Comparison of ENCODE assay signal across 12 cellular contexts in the genomic region with DNA sequence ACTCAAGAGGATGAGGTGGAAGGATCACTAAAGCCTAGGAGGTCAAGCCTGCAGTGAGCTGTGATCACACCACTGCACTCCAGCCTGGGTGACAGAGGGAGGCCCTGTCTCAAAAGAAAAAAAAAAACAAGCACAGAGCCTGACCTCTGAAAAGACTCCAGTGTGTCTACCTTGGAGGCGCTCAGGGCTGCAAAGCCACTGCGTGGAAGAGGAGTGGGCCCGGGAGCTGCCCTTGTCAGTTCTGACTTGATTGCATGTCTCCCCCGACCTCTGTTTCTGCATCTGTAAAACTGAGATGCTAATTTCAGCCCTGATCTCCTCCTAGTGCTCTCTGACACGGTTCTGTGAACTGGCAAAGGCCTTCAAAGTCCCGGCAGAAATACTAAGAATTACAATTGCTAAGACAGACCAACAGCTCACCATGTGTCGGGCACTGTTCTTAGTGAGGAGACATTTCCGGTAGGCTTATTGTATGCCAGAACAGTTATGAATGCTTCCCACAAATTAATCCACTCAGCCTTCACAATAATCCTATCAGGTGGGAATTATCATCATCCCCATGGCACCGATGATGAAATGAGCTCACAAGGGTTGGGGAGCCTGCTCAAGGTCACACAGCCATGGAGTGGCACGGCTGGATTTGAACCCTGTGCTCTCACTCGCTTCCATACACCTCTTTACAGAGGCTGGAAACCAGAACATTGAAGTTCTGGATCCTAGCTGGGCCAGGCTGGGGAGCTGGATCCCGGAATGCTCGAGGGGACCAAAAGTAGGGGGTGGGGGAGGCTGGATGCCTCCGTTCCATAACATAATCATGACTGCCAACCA. TPM values are rescaled to one million over a fixed set of nuclear protein-coding genes. Genes with fewer than 3 reads are reported as not detected.
DNase-seq lines count a peak whose midpoint lies in the region; ATAC-seq and TF ChIP-seq lines count a peak whose summit lies in the region.
"Had no signal": no experiment of that assay in that cellular context is flagged by ENCODE, and none has a peak within 500 bp of the region (broad histone marks: within the 10 kb centered on the region; RNA-seq: fewer than 3 reads in every experiment).

No MANE protein-coding gene starts in this region.

- H3K27me3 ChIP-seq in iPS-20b (ENCODE audit: insufficient read depth, low read length) (no peaks in the 10 kb centered on the region), skeletal muscle tissue (ENCODE audit: control insufficient read depth in 3 of 3, insufficient read depth in 3 of 3, low read length in 3 of 3) (no peaks in the 10 kb centered on the region)

- in situ Hi-C loops in G401 (cut with HindIII; ENCODE audit: low sequenced_read_pairs), result no loop called here

- POLR2A ChIA-PET in RWPE1 (lab: Yijun Ruan, JAX; ENCODE audit: low non-redundant PET), result no interaction called here

- H3K36me3 ChIP-seq in iPS-20b (ENCODE audit: insufficient read depth, low read depth, low read length), result peaks cover 10% of the 10 kb centered on the region; the same call in 1 of the 2 replicates
- peaks cover 0 to 3% (median 3%) of the 10 kb centered on the region in 3 donors for H3K36me3 ChIP-seq in skeletal muscle tissue (ENCODE audit: control insufficient read depth in 3 of 3, insufficient read depth in 3 of 3, low read length in 3 of 3)

- CTCF ChIA-PET in RWPE1 (lab: Yijun Ruan, JAX), result no interaction called here

- no peak overlapping the region for H3K4me3 ChIP-seq in iPS-20b (ENCODE audit: low read length)
- peak overlapping the region in 1 of 3 donors; percentile 45 for H3K4me3 ChIP-seq in skeletal muscle tissue (ENCODE audit: low read length in 3 of 3)

- peak overlapping the region; percentile 30 for H3K9ac ChIP-seq in iPS-20b (ENCODE audit: low read depth, low read length)
- H3K9ac ChIP-seq in skeletal muscle tissue (ENCODE audit: low read depth in 1 of 3, low read length in 3 of 3), result peak overlapping the region in 2 of 3 donors; percentile 68 to 96

- H3K9me3 ChIP-seq in iPS-20b (ENCODE audit: insufficient read depth, low read depth, low read length) (no peaks in the 10 kb centered on the region), skeletal muscle tissue (ENCODE audit: control insufficient read depth in 3 of 3, low read length in 3 of 3) (no peaks in the 10 kb centered on the region)

- H3K4me1 ChIP-seq in iPS-20b (ENCODE audit: insufficient read depth, low read length) (peaks cover 13% of the 10 kb centered on the region; the same call in 1 of the 2 replicates), skeletal muscle tissue (ENCODE audit: control insufficient read depth in 3 of 3, insufficient read depth in 3 of 3, low read length in 3 of 3) (peaks cover 73 to 80% (median 74%) of the 10 kb centered on the region in 3 donors)

- no peak for TF ChIP-seq CTCF in RWPE1 (conservative IDR thresholded peaks at IDR 0.05; ENCODE audit: low read depth)

- DNase-seq in G401 (ENCODE audit: low spot score) (peak; percentile 9), RWPE1 (ENCODE audit: low spot score) (no peak), NCI-H2196 (lab: John Stamatoyannopoulos, UW; ENCODE audit: unreplicated experiment) (no peak), nucleus accumbens (lab: John Stamatoyannopoulos, UW) (no peak)
- DNase-seq: HCEC 1CT, NCI-H1436, NCI-H69, retina had no signal

- no peak for ATAC-seq in GM19035 (IDR thresholded peaks at IDR 0.05; ENCODE audit: unreplicated experiment)
- ATAC-seq: WTC11 had no signal

- H3K27ac ChIP-seq in RWPE1, result peak overlapping the region; percentile 18; the same call in 1 of the 2 replicates
- H3K27ac ChIP-seq in iPS-20b (ENCODE audit: low read length), result no peak overlapping the region
- H3K27ac ChIP-seq in skeletal muscle tissue (ENCODE audit: low read depth, low read length), result no peak overlapping the region

RNA-seq across cellular contexts. Expression of a gene that starts 3.5 kb away (rescaled TPM):
- 71.8 and 73.5 TPM in 2 replicates for total RNA-seq in G401 (2014; rRNA removed; shearing (Covaris generic))
- total RNA-seq in skeletal muscle tissue, result 91.3 TPM

RNA-seq across cellular contexts. Expression of a gene that starts 55.1 kb away (rescaled TPM):
- not detected in 2 replicates for total RNA-seq in G401 (2014; rRNA removed; shearing (Covaris generic))
- not detected for total RNA-seq in skeletal muscle tissue
